11 cellular contexts compared by ENCODE assay signal in genomic region chr12:103560604-103561101, GRCh38. TPM values are rescaled to one million over a fixed set of nuclear protein-coding genes. Genes with fewer than 3 reads are reported as not detected.
DNase-seq lines count a peak whose midpoint lies in the region; ATAC-seq and TF ChIP-seq lines count a peak whose summit lies in the region.
"Had no signal": no experiment of that assay in that cellular context is flagged by ENCODE, and none has a peak within 500 bp of the region (broad histone marks: within the 10 kb centered on the region; RNA-seq: fewer than 3 reads in every experiment).

No MANE protein-coding gene starts in this region.

- POLR2A ChIA-PET in PC-9 (lab: Charles Lee; ENCODE audit: unreplicated experiment) = interaction anchor here (0.6 kb wide), 1 partner anchor 560 kb away, joined by 8 read pairs; no protein-coding TSS in a partner anchor
- POLR2A ChIA-PET in CD4-positive, alpha-beta T cell (lab: Charles Lee) = no interaction called here
- POLR2A ChIA-PET in GM10248 (lab: Yijun Ruan, JAX) = no interaction called here

- 69% methylated on average over 2 of the region's 2 CpGs for WGBS in esophagus muscularis mucosa
- 64 to 73% (median 65%) methylated on average over 2 of the region's 2 CpGs for WGBS in psoas muscle, 3 donors
- 68 to 81% (median 76%) methylated on average over 2 of the region's 2 CpGs for WGBS in stomach, 5 donors

- TF ChIP-seq CTCF in PC-9 (conservative IDR thresholded peaks at IDR 0.05) (no peak), esophagus muscularis mucosa (IDR thresholded peaks at IDR 0.05) (no peak), psoas muscle (IDR thresholded peaks at IDR 0.05) (no peak), stomach (IDR thresholded peaks at IDR 0.05) (no peak), GM10248 (IDR thresholded peaks at IDR 0.05; ENCODE audit: control extremely low read depth, extremely low read depth, low read depth, missing control alignments) (no peak)
- no peak for TF ChIP-seq CTCF in CD4-positive, alpha-beta T cell (IDR thresholded peaks at IDR 0.05)

- H3K27me3 ChIP-seq in PC-9 (ENCODE audit: insufficient read depth, low read depth) = no peaks in the 10 kb centered on the region
- peaks cover 0 to 2% (median 0%) of the 10 kb centered on the region in 4 donors for H3K27me3 ChIP-seq in esophagus muscularis mucosa
- no peaks in the 10 kb centered on the region for H3K27me3 ChIP-seq in psoas muscle (ENCODE audit: insufficient read depth in 3 of 3, low read length in 2 of 3)
- H3K27me3 ChIP-seq in CD4-positive, alpha-beta T cell (ENCODE audit: control insufficient read depth, insufficient read depth, low read length) = peaks cover 11% of the 10 kb centered on the region
- peaks cover 0 to 10% (median 0%) of the 10 kb centered on the region in 3 donors for H3K27me3 ChIP-seq in stomach

- intact Hi-C loops in PC-9 (cut with micrococcal nuclease; ENCODE audit: unreplicated experiment) = loop anchor here (2.0 kb wide), 1 partner anchor 280 kb away; the partner anchor contains the start of gene NT5DC3
- intact Hi-C loops in esophagus muscularis mucosa (cut with DNase I) = no loop called here
- intact Hi-C loops in psoas muscle (cut with DNase I) = no loop called here
- intact Hi-C loops in CD4-positive, alpha-beta T cell (cut with DNase I, micrococcal nuclease) = no loop called here
- intact Hi-C loops in stomach (cut with DNase I; ENCODE audit: low total_unique reads) = no loop called here

- peaks cover 6% of the 10 kb centered on the region for H3K9me3 ChIP-seq in PC-9 (ENCODE audit: insufficient read depth, low read depth)
- H3K9me3 ChIP-seq in esophagus muscularis mucosa = peaks cover 0 to 3% (median under 1%) of the 10 kb centered on the region in 4 donors
- peaks cover 7% of the 10 kb centered on the region for H3K9me3 ChIP-seq in psoas muscle
- peaks cover 12% of the 10 kb centered on the region for H3K9me3 ChIP-seq in CD4-positive, alpha-beta T cell (ENCODE audit: control insufficient read depth, low read length)
- H3K9me3 ChIP-seq in stomach = peaks cover 0 to 11% (median 4%) of the 10 kb centered on the region in 4 donors

- H3K4me1 Mint-ChIP-seq in CD4-positive, alpha-beta T cell (ENCODE audit: low read depth) = no peaks in the 10 kb centered on the region

- H3K79me2 ChIP-seq in PC-9 (ENCODE audit: low read depth) = no peaks in the 10 kb centered on the region

- no peak for TF ChIP-seq EP300 in esophagus muscularis mucosa (IDR thresholded peaks at IDR 0.05)
- TF ChIP-seq EP300 in stomach (IDR thresholded peaks at IDR 0.05) = no peak

- BruUV-seq in PC-9 (replicated peaks; lab: Mats Ljungman, UMichigan) = no TSS peak

- H3K27ac ChIP-seq in PC-9 = peak overlapping the region; percentile 43
- H3K27ac ChIP-seq in esophagus muscularis mucosa (replicated peaks in 1 of 4) = no peak overlapping the region
- H3K27ac ChIP-seq in psoas muscle = no peak overlapping the region
- no peak overlapping the region for H3K27ac ChIP-seq in CD4-positive, alpha-beta T cell (ENCODE audit: low read depth, low read length)
- H3K27ac ChIP-seq in stomach = no peak overlapping the region

- no peaks in the 10 kb centered on the region for H3F3A ChIP-seq in PC-9 (ENCODE audit: insufficient read depth, low read depth)

- no peak overlapping the region for H3K4me3 Mint-ChIP-seq in CD4-positive, alpha-beta T cell

- no peak overlapping the region for H2AFZ ChIP-seq in PC-9

- peaks cover 6% of the 10 kb centered on the region for H3K9me3 Mint-ChIP-seq in CD4-positive, alpha-beta T cell

- ATAC-seq in psoas muscle = peak in 3 of 4 donors; percentile 64 to 89 (median 68)
- no peak for ATAC-seq in CD4-positive, alpha-beta T cell (ENCODE audit: poor library complexity)

- H3K36me3 Mint-ChIP-seq in CD4-positive, alpha-beta T cell (ENCODE audit: low read depth) = no peaks in the 10 kb centered on the region

- H3K36me3 ChIP-seq in PC-9 (ENCODE audit: low read depth) (no peaks in the 10 kb centered on the region), esophagus muscularis mucosa (no peaks in the 10 kb centered on the region), psoas muscle (ENCODE audit: insufficient read depth in 1 of 2, low read depth in 1 of 2) (no peaks in the 10 kb centered on the region), stomach (no peaks in the 10 kb centered on the region)

- H3K4me3 ChIP-seq in PC-9 = no peak overlapping the region
- H3K4me3 ChIP-seq in esophagus muscularis mucosa = no peak overlapping the region
- H3K4me3 ChIP-seq in psoas muscle = no peak overlapping the region
- no peak overlapping the region for H3K4me3 ChIP-seq in stomach

- CTCF ChIA-PET in PC-9 (lab: Charles Lee) (interaction anchor here (0.6 kb wide), 1 partner anchor 515 kb away, joined by 3 read pairs; no protein-coding TSS in a partner anchor), GM10248 (lab: Yijun Ruan, JAX) (interaction anchor here (1.3 to 2.3 kb wide), 2 partner anchors 612 to 678 kb away, joined by 4 to 9 read pairs; no protein-coding TSS in a partner anchor)
- CTCF ChIA-PET in CD4-positive, alpha-beta T cell (lab: Charles Lee) = no interaction called here

- H3K9me2 ChIP-seq in PC-9 (ENCODE audit: insufficient read depth) = no peaks in the 10 kb centered on the region

- H3K4me1 ChIP-seq in PC-9 (replicated peaks; ENCODE audit: insufficient read depth) (peaks cover 14% of the 10 kb centered on the region), esophagus muscularis mucosa (no peaks in the 10 kb centered on the region), psoas muscle (no peaks in the 10 kb centered on the region), stomach (no peaks in the 10 kb centered on the region)

- H3K27me3 Mint-ChIP-seq in CD4-positive, alpha-beta T cell = peaks cover 58% of the 10 kb centered on the region

- no peak overlapping the region for H3K27ac Mint-ChIP-seq in CD4-positive, alpha-beta T cell

- no peaks in the 10 kb centered on the region for H4K20me1 ChIP-seq in PC-9 (ENCODE audit: insufficient read depth)

- TF ChIP-seq POLR2A in esophagus muscularis mucosa (IDR thresholded peaks at IDR 0.05; ENCODE audit: low read depth) (no peak), stomach (IDR thresholded peaks at IDR 0.05) (no peak)

- DNase-seq in ELF-1 (ENCODE audit: low read depth, low spot score) (peak; percentile 18), PC-9 (peak; percentile 67 to 91), esophagus muscularis mucosa (ENCODE audit: extremely low spot score) (peak; percentile 24), psoas muscle (no peak), T-helper 9 cell (no peak), stomach (no peak), GM10248 (ENCODE audit: extremely low spot score) (no peak)
- DNase-seq in CD4-positive, alpha-beta T cell = no peak
- DNase-seq: NCI-H1417 treated with DMSO at 0.1 percent for 48 hours had no signal

- H3K4me2 ChIP-seq in PC-9 = peak overlapping the region; percentile 29; the same call in 1 of the 2 replicates

RNA-seq across cellular contexts. Expression of gene STAB2, which starts 26.4 kb away (rescaled TPM):
- not detected in 2 replicates for total RNA-seq in PC-9 (2021)
- total RNA-seq in esophagus muscularis mucosa = under 1 TPM in 3 of 4 donors, not detected in 1; under 0.01 to 0.50 (median 0.29) TPM
- total RNA-seq in psoas muscle = under 1 TPM in 3 of 4 donors, not detected in 1; 0.04 to 0.32 (median 0.21) TPM
- under 1 TPM in 2 of 3 donors, not detected in 1; under 0.01 to 0.06 TPM for polyA plus RNA-seq in psoas muscle
- total RNA-seq in CD4-positive, alpha-beta T cell = not detected
- 1 to 10 TPM in 2 of 5 donors, under 1 TPM in 1, not detected in 2; under 0.01 to 4.0 (median 1.9) TPM for total RNA-seq in stomach
- under 1 TPM in 1 of 3 donors, not detected in 2; 0.03 TPM for polyA plus RNA-seq in stomach
- total RNA-seq: activated CD8-positive, alpha-beta memory T cell treated with anti-CD3 and anti-CD28 coated beads for 36 hours; osteocyte had no signal

Comparison
In these comparisons a context has a peak if more than half of its experiments do, and no peak if none do; other contexts are left out.
1. DNase-seq: peak in ELF-1 (single experiment), PC-9 (2 of 2) and esophagus muscularis mucosa (single experiment); none in psoas muscle (0 of 2), T-helper 9 cell (single experiment), CD4-positive, alpha-beta T cell (0 of 10), stomach (single experiment) and GM10248 (single experiment).